Comparison of ENCODE assay signal across 7 cellular contexts in the genomic region with DNA sequence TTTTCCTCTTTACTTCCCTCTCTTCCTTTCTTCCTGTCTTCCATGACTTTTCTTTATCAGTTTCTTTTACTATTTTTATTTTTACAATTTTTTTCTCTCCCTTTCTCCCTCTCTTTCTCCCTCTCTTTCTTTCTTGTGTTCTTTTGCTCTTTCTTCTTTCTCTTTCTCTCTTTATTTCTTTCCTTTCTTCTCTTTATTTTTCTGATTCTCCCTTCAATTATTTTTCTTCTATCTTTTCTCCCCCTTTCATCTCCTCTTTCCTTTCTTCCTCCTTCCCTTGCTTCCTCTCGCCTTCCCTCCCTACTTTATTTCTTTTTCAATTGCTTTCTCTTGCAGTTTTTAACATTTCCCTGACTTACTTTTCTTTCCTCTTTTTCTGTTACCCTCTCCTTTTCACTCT. TPM values are rescaled to one million over a fixed set of nuclear protein-coding genes. Genes with fewer than 3 reads are reported as not detected.
"Had no signal": no experiment of that assay in that cellular context is flagged by ENCODE, and none has a peak within 500 bp of the region (broad histone marks: within the 10 kb centered on the region; RNA-seq: fewer than 3 reads in every experiment).

No MANE protein-coding gene starts in this region.

RNA-seq across cellular contexts. Expression of a gene that starts 39.5 kb away (rescaled TPM):
- total RNA-seq: subcutaneous adipose tissue, temporal lobe, thoracic aorta, transverse colon, upper lobe of right lung, ureter, vagina had no signal
